In genomic region chr2:10447300-10448207, GRCh38 we compare ENCODE assay signal across 8 cellular contexts. TPM values are rescaled to one million over a fixed set of nuclear protein-coding genes. Genes with fewer than 3 reads are reported as not detected.
DNase-seq lines count a peak whose midpoint lies in the region; ATAC-seq and TF ChIP-seq lines count a peak whose summit lies in the region.

No MANE protein-coding gene starts in this region.

- H4K20me1 ChIP-seq in SK-N-SH (ENCODE audit: insufficient read depth) = peaks cover 51% of the 10 kb centered on the region

- H3K36me3 Mint-ChIP-seq in stimulated activated naive B cell treated with anti-CD40 and anti-IgM and Interleukin-4, amounts not matched to agents 10 μg/mL and 1 μg/mL and 100 μg/mL, for 72 hours = peaks cover 21 to 26% of the 10 kb centered on the region in 2 donors

- peak overlapping the region; percentile 5; the same call in 1 of the 2 replicates for H2AFZ ChIP-seq in SK-N-SH (ENCODE audit: low read depth)

- peak overlapping the region; percentile 77 for H3K9ac ChIP-seq in SK-N-SH

- no peaks in the 10 kb centered on the region for H3K9me2 ChIP-seq in SK-N-SH

- no peaks in the 10 kb centered on the region for H3K27me3 Mint-ChIP-seq in stimulated activated naive B cell treated with anti-CD40 and anti-IgM and Interleukin-4, amounts not matched to agents 10 μg/mL and 1 μg/mL and 100 μg/mL, for 72 hours

- no peaks in the 10 kb centered on the region for H3K9me3 ChIP-seq in SK-N-SH

- H3K4me1 ChIP-seq in SK-N-SH (ENCODE audit: control insufficient read depth in 1 of 2, insufficient read depth in 2 of 2, low read depth in 1 of 2, low read length in 1 of 2) = peaks cover 26 to 32% of the 10 kb centered on the region in 2 experiments

- no peaks in the 10 kb centered on the region for H3K9me3 Mint-ChIP-seq in stimulated activated naive B cell treated with anti-CD40 and anti-IgM and Interleukin-4, amounts not matched to agents 10 μg/mL and 1 μg/mL and 100 μg/mL, for 72 hours

- POLR2A ChIA-PET in SK-N-SH (lab: Yijun Ruan, JAX) = interaction anchor here (0.6 to 1.9 kb wide), 13 partner anchors 9 to 404 kb away, joined by 3 to 11 read pairs (median 4); partner anchors contain the start of gene KLF11

- DNase-seq in GDM1 (lab: John Stamatoyannopoulos, UW) (peak; percentile 80), HT1080 (ENCODE audit: low read depth) (peak; percentile 44), SK-N-SH (peak; percentile 86), dermis blood vessel endothelial cell (peak; percentile 67), lung microvascular endothelial cell (ENCODE audit: low read depth in 2 of 2) (peak; percentile 64 to 70), GM03348 (ENCODE audit: low spot score) (no peak)
- no peak for DNase-seq in stimulated activated naive B cell treated with anti-CD40 and anti-IgM and Interleukin-4, amounts not matched to agents 10 μg/mL and 1 μg/mL and 100 μg/mL, for 72 hours

- peak overlapping the region; percentile 96 for H3K4me2 ChIP-seq in SK-N-SH

- 3% methylated on average over 34 of the region's 75 CpGs for WGBS in SK-N-SH (ENCODE audit: low lambda C conversion rate)

- TF ChIP-seq CTCF in SK-N-SH (IDR thresholded peaks at IDR 0.05) = no peak

- no peaks in the 10 kb centered on the region for H3K27me3 ChIP-seq in SK-N-SH (ENCODE audit: insufficient read depth)

- peak; percentile 47 for ATAC-seq in GM21423 (IDR thresholded peaks at IDR 0.05; ENCODE audit: unreplicated experiment)
- ATAC-seq in stimulated activated naive B cell treated with anti-CD40 and anti-IgM and Interleukin-4, amounts not matched to agents 10 μg/mL and 1 μg/mL and 100 μg/mL, for 72 hours (replicated peaks) = peak; percentile 51 to 61

- CTCF ChIA-PET in SK-N-SH (lab: Yijun Ruan, JAX) = interaction anchor here (0.6 to 9.9 kb wide), 12 partner anchors 11 to 463 kb away, joined by 3 to 138 read pairs (median 8); no protein-coding TSS in a partner anchor

- TF ChIP-seq RAD21 in SK-N-SH (IDR thresholded peaks at IDR 0.05; ENCODE audit: low read length) = no peak

- H3F3A ChIP-seq in SK-N-SH (replicated peaks; ENCODE audit: insufficient read depth) = peaks cover 7% of the 10 kb centered on the region

- no peak for TF ChIP-seq EP300 in SK-N-SH (IDR thresholded peaks at IDR 0.05; ENCODE audit: borderline replicate concordance in 1 of 2, low read depth in 1 of 2, low read length in 1 of 2)

- peaks cover 23 to 53% of the 10 kb centered on the region in 2 donors for H3K4me1 Mint-ChIP-seq in stimulated activated naive B cell treated with anti-CD40 and anti-IgM and Interleukin-4, amounts not matched to agents 10 μg/mL and 1 μg/mL and 100 μg/mL, for 72 hours

- H3K27ac ChIP-seq in SK-N-SH (ENCODE audit: low read depth in 2 of 2, low read length in 1 of 2) = peak overlapping the region; percentile 68 to 89

- H3K4me3 ChIP-seq in SK-N-SH (ENCODE audit: low read depth in 2 of 2, low read length in 1 of 2) = peak overlapping the region; percentile 76 to 88

- H3K36me3 ChIP-seq in SK-N-SH (replicated peaks in 1 of 2; ENCODE audit: control insufficient read depth in 1 of 2, insufficient read depth in 2 of 2, low read length in 1 of 2) = peaks cover 26 to 28% of the 10 kb centered on the region in 2 experiments

- peak overlapping the region; percentile 85 to 97 for H3K4me3 Mint-ChIP-seq in stimulated activated naive B cell treated with anti-CD40 and anti-IgM and Interleukin-4, amounts not matched to agents 10 μg/mL and 1 μg/mL and 100 μg/mL, for 72 hours

- H3K27ac Mint-ChIP-seq in stimulated activated naive B cell treated with anti-CD40 and anti-IgM and Interleukin-4, amounts not matched to agents 10 μg/mL and 1 μg/mL and 100 μg/mL, for 72 hours = peak overlapping the region; percentile 96

- peaks cover 53% of the 10 kb centered on the region for H3K79me2 ChIP-seq in SK-N-SH (ENCODE audit: insufficient read depth)

TF ChIP-seq in SK-N-SH, 30 proteins besides CTCF, POLR2A, EP300 and RAD21:
- peak; percentile 97 for TF ChIP-seq MXI1 (IDR thresholded peaks at IDR 0.05; ENCODE audit: low read depth, low read length)
- TF ChIP-seq USF1 (IDR thresholded peaks at IDR 0.05; ENCODE audit: borderline replicate concordance, low read depth) = peak; percentile 51; the same call in 1 of the 2 replicates
- peak; percentile 86 for TF ChIP-seq MAX (IDR thresholded peaks at IDR 0.05; ENCODE audit: low read depth)
- TF ChIP-seq FOXJ3 (CRISPR knock-in tag; IDR thresholded peaks at IDR 0.05) = no peak
- no peak for TF ChIP-seq SMC3 (IDR thresholded peaks at IDR 0.05; ENCODE audit: low read depth, low read length)
- TF ChIP-seq EZH2phosphoT487 (IDR thresholded peaks at IDR 0.05; ENCODE audit: borderline replicate concordance, low read depth) = no peak
- TF ChIP-seq TEAD4 (IDR thresholded peaks at IDR 0.05; ENCODE audit: borderline replicate concordance, insufficient read depth) = no peak

RNA-seq across cellular contexts. Expression of gene ODC1, which starts 0.6 kb away (rescaled TPM):
- total RNA-seq in HT1080 (2014; rRNA removed; shearing (Covaris generic)) = 582 and 583 TPM in 2 replicates
- 314 and 342 TPM in 2 replicates for polyA plus RNA-seq in HT1080 (2015; cell fraction: cytosol; rRNA removed)
- polyA plus RNA-seq in HT1080 (2015; cell fraction: nucleus; rRNA removed) = 137 and 186 TPM in 2 replicates
- 253 and 273 TPM in 2 replicates for polyA plus RNA-seq in SK-N-SH (2012; rRNA removed)
- polyA plus RNA-seq in SK-N-SH (2012; cell fraction: cytosol; rRNA removed) = 286 and 365 TPM in 2 replicates
- 192 and 200 TPM in 2 replicates for polyA plus RNA-seq in SK-N-SH (2012; cell fraction: nucleus; rRNA removed)
- 111 and 129 TPM in 2 replicates for total RNA-seq in dermis blood vessel endothelial cell
- total RNA-seq in lung microvascular endothelial cell = 35.5 and 47.3 TPM in 2 replicates

Comparison
In these comparisons a context has a peak if more than half of its experiments do, and no peak if none do; other contexts are left out.
1. DNase-seq: peak in GDM1 (single experiment), HT1080 (single experiment), SK-N-SH (single experiment), dermis blood vessel endothelial cell (single experiment) and lung microvascular endothelial cell (2 of 2); none in stimulated activated naive B cell treated with anti-CD40 and anti-IgM and Interleukin-4, amounts not matched to agents 10 μg/mL and 1 μg/mL and 100 μg/mL, for 72 hours (single experiment) and GM03348 (single experiment).